ENCODE assay signal across 16 cellular contexts in genomic region chr5:172008689-172009141, GRCh38. TPM values are rescaled to one million over a fixed set of nuclear protein-coding genes. Genes with fewer than 3 reads are reported as not detected.
DNase-seq lines count a peak whose midpoint lies in the region; ATAC-seq and TF ChIP-seq lines count a peak whose summit lies in the region.
"Had no signal": no experiment of that assay in that cellular context is flagged by ENCODE, and none has a peak within 500 bp of the region (broad histone marks: within the 10 kb centered on the region; RNA-seq: fewer than 3 reads in every experiment).

No MANE protein-coding gene starts in this region.

- no CpG with 5 or more reads among the region's 6 CpGs for WGBS in iPS DF 6.9 (ENCODE audit: insufficient coverage, insufficient read length)

- H3K79me2 ChIP-seq in ACC112 (ENCODE audit: control insufficient read depth, insufficient read depth, low read length, unreplicated experiment) (peaks cover 28% of the 10 kb centered on the region), OCI-LY7 (ENCODE audit: insufficient read depth, low read depth, low read length) (peaks cover 28% of the 10 kb centered on the region)

- no peaks in the 10 kb centered on the region for H3K9me3 ChIP-seq in iPS DF 6.9 (ENCODE audit: control insufficient read depth, insufficient read depth, low read length)
- no peaks in the 10 kb centered on the region for H3K9me3 ChIP-seq in OCI-LY7 (ENCODE audit: low read length)
- H3K9me3 ChIP-seq: A549, MG63 had no signal

- H3K4me3 ChIP-seq in ACC112 (ENCODE audit: low read depth, low read length) (peak overlapping the region; percentile 47), iPS DF 6.9 (ENCODE audit: low read length) (no peak overlapping the region), OCI-LY7 (ENCODE audit: low read depth, low read length, poor library complexity, severe bottlenecking) (no peak overlapping the region)
- H3K4me3 ChIP-seq: A549, MG63 had no signal

- H3K36me3 ChIP-seq in ACC112 (ENCODE audit: insufficient read depth, low read length): no peaks in the 10 kb centered on the region
- no peaks in the 10 kb centered on the region for H3K36me3 ChIP-seq in iPS DF 6.9 (ENCODE audit: control insufficient read depth, insufficient read depth, low read length)
- no peaks in the 10 kb centered on the region for H3K36me3 ChIP-seq in OCI-LY7 (ENCODE audit: insufficient read depth, low read length)
- H3K36me3 ChIP-seq: MG63 had no signal

- POLR2A ChIA-PET in OCI-LY7 (lab: Charles Lee): interaction anchor here (0.6 to 4.4 kb wide), 2 partner anchors 11 to 14 kb away, joined by 3 to 13 read pairs; no protein-coding TSS in a partner anchor

- intact Hi-C loops in Calu3 (cut with micrococcal nuclease; ENCODE audit: unreplicated experiment) (loop anchor here (10.0 kb wide), 1 partner anchor 614 kb away; no protein-coding TSS in a partner anchor), OCI-LY7 (cut with micrococcal nuclease; ENCODE audit: unreplicated experiment) (loop anchor here (5.0 kb wide), 4 partner anchors 76 to 621 kb away; partner anchors contain the start of genes NPM1, STK10 and UBTD2)

- H3K27me3 ChIP-seq in ACC112 (ENCODE audit: insufficient read depth, low read length) (no peaks in the 10 kb centered on the region), iPS DF 6.9 (ENCODE audit: control insufficient read depth, insufficient read depth, low read length) (no peaks in the 10 kb centered on the region)
- H3K27me3 ChIP-seq: MG63 had no signal

- no peaks in the 10 kb centered on the region for H3K9me2 ChIP-seq in OCI-LY7 (ENCODE audit: insufficient read depth, low read length)

- CTCF ChIA-PET in Calu3 (lab: Charles Lee) (interaction anchor here (1.0 to 3.9 kb wide), 3 partner anchors 18 to 97 kb away, joined by 3 to 35 read pairs (median 7); no protein-coding TSS in a partner anchor), OCI-LY7 (lab: Charles Lee; ENCODE audit: unreplicated experiment) (no interaction called here)

- peaks cover 34% of the 10 kb centered on the region for H3K36me3 Mint-ChIP-seq in Calu3 (ENCODE audit: insufficient read depth, unreplicated experiment)
- H3K36me3 Mint-ChIP-seq in stimulated activated naive B cell treated with anti-CD40 and anti-IgM and Interleukin-4, amounts not matched to agents 10 μg/mL and 1 μg/mL and 100 μg/mL, for 72 hours: peaks cover 15 to 18% of the 10 kb centered on the region in 2 donors

- H3K27me3 Mint-ChIP-seq in Calu3 (ENCODE audit: unreplicated experiment): no peaks in the 10 kb centered on the region
- no peaks in the 10 kb centered on the region for H3K27me3 Mint-ChIP-seq in stimulated activated naive B cell treated with anti-CD40 and anti-IgM and Interleukin-4, amounts not matched to agents 10 μg/mL and 1 μg/mL and 100 μg/mL, for 72 hours

- no peak overlapping the region for H2AFZ ChIP-seq in ACC112 (ENCODE audit: low read length, unreplicated experiment)
- no peak overlapping the region for H2AFZ ChIP-seq in OCI-LY7 (ENCODE audit: low read length)

- peaks cover 43% of the 10 kb centered on the region for H3K4me1 Mint-ChIP-seq in Calu3 (ENCODE audit: low read depth, unreplicated experiment)
- H3K4me1 Mint-ChIP-seq in stimulated activated naive B cell treated with anti-CD40 and anti-IgM and Interleukin-4, amounts not matched to agents 10 μg/mL and 1 μg/mL and 100 μg/mL, for 72 hours: peaks cover 13 to 19% of the 10 kb centered on the region in 2 donors

- no peak for ATAC-seq in GM21619 (IDR thresholded peaks at IDR 0.05; ENCODE audit: unreplicated experiment)
- ATAC-seq in stimulated activated naive B cell treated with anti-CD40 and anti-IgM and Interleukin-4, amounts not matched to agents 10 μg/mL and 1 μg/mL and 100 μg/mL, for 72 hours (replicated peaks): no peak
- ATAC-seq: A549 had no signal

- no peaks in the 10 kb centered on the region for H3K9me3 Mint-ChIP-seq in Calu3 (ENCODE audit: low read depth, unreplicated experiment)
- no peaks in the 10 kb centered on the region for H3K9me3 Mint-ChIP-seq in stimulated activated naive B cell treated with anti-CD40 and anti-IgM and Interleukin-4, amounts not matched to agents 10 μg/mL and 1 μg/mL and 100 μg/mL, for 72 hours
- H3K9me3 Mint-ChIP-seq: activated T-helper 1 cell treated with anti-CD3 and anti-CD28 coated beads, Interleukin-12 subunit alpha, Interleukin-12 subunit beta, Interleukin-2, Interleukin-4 antibody, amounts not matched to agents 30 ng/mL and 10 ng/mL and 1 ng/mL, durations not matched to agents 14 hours and 24 hours and 36 hours had no signal

- BruUV-seq in Calu3 (replicated peaks; lab: Mats Ljungman, UMichigan) (no TSS peak), OCI-LY7 (replicated peaks; lab: Mats Ljungman, UMichigan) (no TSS peak)

- no peak overlapping the region for H3K4me3 Mint-ChIP-seq in Calu3 (ENCODE audit: low read depth, unreplicated experiment)
- no peak overlapping the region for H3K4me3 Mint-ChIP-seq in stimulated activated naive B cell treated with anti-CD40 and anti-IgM and Interleukin-4, amounts not matched to agents 10 μg/mL and 1 μg/mL and 100 μg/mL, for 72 hours

- no peak overlapping the region for H3K4me2 ChIP-seq in OCI-LY7 (ENCODE audit: low read length)

- H3K27ac ChIP-seq in ACC112 (ENCODE audit: low read depth, low read length): peak overlapping the region; percentile 86
- no peak overlapping the region for H3K27ac ChIP-seq in iPS DF 6.9 (ENCODE audit: low read length)
- H3K27ac ChIP-seq in OCI-LY7 (ENCODE audit: low read depth, low read length, poor library complexity, severe bottlenecking): no peak overlapping the region
- H3K27ac ChIP-seq: A549 had no signal

- H4K20me1 ChIP-seq in OCI-LY7 (ENCODE audit: insufficient read depth, low read length): peaks cover 16% of the 10 kb centered on the region; the same call in 1 of the 2 replicates

- H3K4me1 ChIP-seq in ACC112 (ENCODE audit: control insufficient read depth, insufficient read depth, low read length, unreplicated experiment): peaks cover 33% of the 10 kb centered on the region
- H3K4me1 ChIP-seq in iPS DF 6.9 (ENCODE audit: control insufficient read depth, insufficient read depth, low read length): peaks cover 4% of the 10 kb centered on the region; the same call in 1 of the 2 replicates
- H3K4me1 ChIP-seq in OCI-LY7 (ENCODE audit: insufficient read depth, low read length, poor library complexity, severe bottlenecking): peaks cover 24% of the 10 kb centered on the region

- DNase-seq in M059J (ENCODE audit: low read depth) (peak; percentile 59), amniotic epithelial cell (ENCODE audit: low read depth) (peak; percentile 83), iPS DF 6.9 (ENCODE audit: low read depth, low spot score) (peak; percentile 60), Calu3 (no peak), OCI-LY7 (ENCODE audit: low spot score) (no peak)
- DNase-seq in stimulated activated naive B cell treated with anti-CD40 and anti-IgM and Interleukin-4, amounts not matched to agents 10 μg/mL and 1 μg/mL and 100 μg/mL, for 72 hours: no peak
- DNase-seq: activated CD4-positive, alpha-beta T cell treated with anti-CD3 and anti-CD28 coated beads for 4 hours; caudate nucleus; COR-L47; MG63; NCI-H2171; posterior cingulate gyrus had no signal

- no peak overlapping the region for H3K27ac Mint-ChIP-seq in Calu3 (ENCODE audit: unreplicated experiment)
- no peak overlapping the region for H3K27ac Mint-ChIP-seq in stimulated activated naive B cell treated with anti-CD40 and anti-IgM and Interleukin-4, amounts not matched to agents 10 μg/mL and 1 μg/mL and 100 μg/mL, for 72 hours
- H3K27ac Mint-ChIP-seq: activated T-helper 1 cell treated with anti-CD3 and anti-CD28 coated beads, Interleukin-12 subunit alpha, Interleukin-12 subunit beta, Interleukin-2, Interleukin-4 antibody, amounts not matched to agents 30 ng/mL and 10 ng/mL and 1 ng/mL, durations not matched to agents 14 hours and 24 hours and 36 hours had no signal

- no peak for TF ChIP-seq CTCF in Calu3 (IDR thresholded peaks at IDR 0.05; ENCODE audit: unreplicated experiment)
- no peak for TF ChIP-seq CTCF in OCI-LY7 (conservative IDR thresholded peaks at IDR 0.05; ENCODE audit: low read length)

RNA-seq across cellular contexts. Expression of gene FBXW11, which starts 2.3 kb away (rescaled TPM):
- total RNA-seq in M059J (2014; rRNA removed; shearing (Covaris generic)): 38.5 and 75.0 TPM in 2 replicates
- total RNA-seq in Calu3 (2022) (63.3 and 66.4 TPM in 2 replicates), OCI-LY7 (2022) (46.6 and 51.5 TPM in 2 replicates)
- total RNA-seq in OCI-LY7 (2014; rRNA removed; shearing (Covaris generic)): 33.0 and 40.9 TPM in 2 replicates

Comparison
In these comparisons a context has a peak if more than half of its experiments do, and no peak if none do; other contexts are left out.
1. DNase-seq: peak in M059J (single experiment), amniotic epithelial cell (single experiment) and iPS DF 6.9 (single experiment); none in Calu3 (single experiment), OCI-LY7 (single experiment) and stimulated activated naive B cell treated with anti-CD40 and anti-IgM and Interleukin-4, amounts not matched to agents 10 μg/mL and 1 μg/mL and 100 μg/mL, for 72 hours (single experiment).